Comparison of ENCODE assay signal across 8 cellular contexts in genomic region chr6:33410050-33410710, GRCh38. TPM values are rescaled to one million over a fixed set of nuclear protein-coding genes. Genes with fewer than 3 reads are reported as not detected.
A peak's percentile ranks its signal among the peaks of the same experiment; 100 is the strongest.
DNase-seq lines count a peak whose midpoint lies in the region; ATAC-seq and TF ChIP-seq lines count a peak whose summit lies in the region.

No MANE protein-coding gene starts in this region.

- no peaks in the 10 kb centered on the region for H3K9me2 ChIP-seq in DOHH2 (replicated peaks; ENCODE audit: control insufficient read depth, low read length)
- H3K9me2 ChIP-seq in GM23248 (ENCODE audit: insufficient read depth): no peaks in the 10 kb centered on the region
- no peaks in the 10 kb centered on the region for H3K9me2 ChIP-seq in Karpas-422 (replicated peaks; ENCODE audit: insufficient read depth, low read length)

- peaks cover 0 to 20% of the 10 kb centered on the region in 2 donors for H3K36me3 Mint-ChIP-seq in naive B cell

- intact Hi-C loops in esophagus squamous epithelium (cut with DNase I): loop anchor here (10.0 kb wide), 1 partner anchor 165 kb away; no protein-coding TSS in a partner anchor

- H3K27me3 Mint-ChIP-seq in naive B cell: no peaks in the 10 kb centered on the region

- peak; percentile 76 to 77 for ATAC-seq in naive B cell (ENCODE audit: low read depth in 2 of 2)

- H3K9me3 ChIP-seq in DOHH2 (ENCODE audit: control insufficient read depth, insufficient read depth, low read length) (no peaks in the 10 kb centered on the region), GM23248 (ENCODE audit: low read depth) (no peaks in the 10 kb centered on the region), Karpas-422 (ENCODE audit: low read length) (no peaks in the 10 kb centered on the region), Peyer's patch (no peaks in the 10 kb centered on the region), esophagus squamous epithelium (no peaks in the 10 kb centered on the region)

- TF ChIP-seq CTCF in DOHH2 (IDR thresholded peaks at IDR 0.05; ENCODE audit: low read depth, low read length, poor library complexity, severe bottlenecking) (no peak), Peyer's patch (IDR thresholded peaks at IDR 0.05) (no peak), esophagus squamous epithelium (IDR thresholded peaks at IDR 0.05) (peak in 1 of 6 experiments; percentile 11)

- no peaks in the 10 kb centered on the region for H3K27me3 ChIP-seq in DOHH2 (ENCODE audit: control insufficient read depth, low read length)
- no peaks in the 10 kb centered on the region for H3K27me3 ChIP-seq in GM23248 (replicated peaks; ENCODE audit: insufficient read depth)
- no peaks in the 10 kb centered on the region for H3K27me3 ChIP-seq in Karpas-422 (ENCODE audit: low read length)
- H3K27me3 ChIP-seq in Peyer's patch: no peaks in the 10 kb centered on the region
- H3K27me3 ChIP-seq in esophagus squamous epithelium: no peaks in the 10 kb centered on the region

- H3F3A ChIP-seq in DOHH2 (ENCODE audit: control insufficient read depth, insufficient read depth) (peaks cover 47% of the 10 kb centered on the region), GM23248 (ENCODE audit: insufficient read depth) (peaks cover 36% of the 10 kb centered on the region)

- peak overlapping the region; percentile 94 for H3K9ac ChIP-seq in GM23248
- H3K9ac ChIP-seq in Karpas-422 (ENCODE audit: low read length): peak overlapping the region; percentile 82

- H3K4me3 ChIP-seq in DOHH2 (ENCODE audit: low read length): peak overlapping the region; percentile 79
- peak overlapping the region; percentile 94 for H3K4me3 ChIP-seq in GM23248
- peak overlapping the region; percentile 83 for H3K4me3 ChIP-seq in Karpas-422 (ENCODE audit: low read length)
- peak overlapping the region; percentile 91 to 99 (median 94) for H3K4me3 ChIP-seq in Peyer's patch
- peak overlapping the region; percentile 66 to 96 (median 82) for H3K4me3 ChIP-seq in esophagus squamous epithelium

- H4K20me1 ChIP-seq in DOHH2 (ENCODE audit: control insufficient read depth, insufficient read depth, low read depth, low read length): no peaks in the 10 kb centered on the region
- no peaks in the 10 kb centered on the region for H4K20me1 ChIP-seq in GM23248 (ENCODE audit: insufficient read depth)
- H4K20me1 ChIP-seq in Karpas-422 (ENCODE audit: insufficient read depth, low read depth, low read length): no peaks in the 10 kb centered on the region

- H3K9me3 Mint-ChIP-seq in naive B cell: no peaks in the 10 kb centered on the region

- H3K79me2 ChIP-seq in DOHH2 (ENCODE audit: control insufficient read depth, low read length) (peaks cover 8% of the 10 kb centered on the region), GM23248 (ENCODE audit: insufficient read depth) (peaks cover 42% of the 10 kb centered on the region), Karpas-422 (ENCODE audit: low read length) (peaks cover 11% of the 10 kb centered on the region)

- DNase-seq in GM23248: peak; percentile 99
- DNase-seq in Karpas-422: peak; percentile 99
- peak; percentile 98 to 99 (median 98) for DNase-seq in Peyer's patch
- DNase-seq in activated T-helper 1 cell treated with Interleukin-2 at 50 U/mL for 16 hours (ENCODE audit: low read depth): peak; percentile 98
- peak; percentile 99 for DNase-seq in esophagus squamous epithelium (lab: John Stamatoyannopoulos, UW)
- peak; percentile 97 for DNase-seq in naive B cell
- DNase-seq in stimulated activated CD8-positive, alpha-beta memory T cell treated with anti-CD3 and anti-CD28 coated beads, Interleukin-7, amount 100 ng/mL, for 48 hours (ENCODE audit: extremely low read depth in 1 of 2, low read depth in 1 of 2): peak; percentile 93 to 96

- in situ Hi-C loops in GM23248 (cut with MboI): no loop called here

- H3K4me2 ChIP-seq in DOHH2 (ENCODE audit: low read length): peak overlapping the region; percentile 92
- H3K4me2 ChIP-seq in GM23248 (ENCODE audit: unreplicated experiment): peak overlapping the region; percentile 68
- H3K4me2 ChIP-seq in Karpas-422 (ENCODE audit: low read depth, low read length, poor library complexity, severe bottlenecking): peak overlapping the region; percentile 71

- 1% methylated on average over 56 to 58 of the region's 65 CpGs for WGBS in GM23248 (ENCODE audit: low coverage in 1 of 2, low lambda C conversion rate in 2 of 2, missing lambda C conversion rate in 2 of 2), 2 experiments
- WGBS in esophagus squamous epithelium, 2 donors: 0% methylated on average over 2 to 5 of the region's 65 CpGs

- H3K4me1 Mint-ChIP-seq in naive B cell: peaks cover 44 to 51% (median 47%) of the 10 kb centered on the region in 3 donors

- H3K4me1 ChIP-seq in DOHH2 (ENCODE audit: control insufficient read depth, low read length): peaks cover 35% of the 10 kb centered on the region
- H3K4me1 ChIP-seq in GM23248 (ENCODE audit: insufficient read depth): 0 out of 2 replicates have a peak, but pooled peaks cover 8% of the 10 kb centered on the region
- H3K4me1 ChIP-seq in Karpas-422 (ENCODE audit: low read length): peaks cover 36% of the 10 kb centered on the region
- peaks cover 0 to 12% (median 6%) of the 10 kb centered on the region in 4 donors for H3K4me1 ChIP-seq in Peyer's patch
- peaks cover 12 to 44% (median 14%) of the 10 kb centered on the region in 3 donors for H3K4me1 ChIP-seq in esophagus squamous epithelium

- H3K36me3 ChIP-seq in DOHH2 (ENCODE audit: control insufficient read depth, low read length) (peaks cover 61% of the 10 kb centered on the region), GM23248 (ENCODE audit: low read depth) (no peaks in the 10 kb centered on the region), Karpas-422 (ENCODE audit: insufficient read depth, low read length) (peaks cover 20% of the 10 kb centered on the region; the same call in 1 of the 2 replicates), Peyer's patch (peaks cover 0 to 28% (median 0%) of the 10 kb centered on the region in 3 donors), esophagus squamous epithelium (peaks cover 9 to 42% (median 26%) of the 10 kb centered on the region in 3 donors)

- H3K27ac ChIP-seq in DOHH2 (ENCODE audit: low read depth, low read length) (peak overlapping the region; percentile 86), GM23248 (peak overlapping the region; percentile 76), Karpas-422 (ENCODE audit: low read length) (peak overlapping the region; percentile 74), Peyer's patch (peak overlapping the region; percentile 98 to 100 (median 98)), esophagus squamous epithelium (peak overlapping the region; percentile 95 to 98 (median 98))

- H2AFZ ChIP-seq in GM23248 (peak overlapping the region; percentile 88), Karpas-422 (ENCODE audit: low read length) (peak overlapping the region; percentile 82; the same call in 1 of the 2 replicates)

- peak; percentile 30 to 76 for TF ChIP-seq POLR2A in Peyer's patch (IDR thresholded peaks at IDR 0.05)
- peak in 3 of 4 donors; percentile 66 to 88 (median 82) for TF ChIP-seq POLR2A in esophagus squamous epithelium (IDR thresholded peaks at IDR 0.05)

- H3K27ac Mint-ChIP-seq in naive B cell: peak overlapping the region; percentile 98 to 99 (median 99)

- peak overlapping the region; percentile 80 to 96 (median 90) for H3K4me3 Mint-ChIP-seq in naive B cell

RNA-seq across cellular contexts. Expression of gene PHF1, which starts 0.6 kb away (rescaled TPM):
- total RNA-seq in GM23248 (2014; rRNA removed; shearing (Covaris generic)): 39.8 and 44.9 TPM in 2 replicates
- polyA plus RNA-seq in GM23248 (2016; fragmentation: Nextera tagmentation; extraction: Ambion mirVana): 24.5 TPM in 2 replicates
- total RNA-seq in Karpas-422 (2014; rRNA removed; shearing (Covaris generic); ENCODE audit: low replicate concordance): 32.6 and 66.6 TPM in 2 replicates
- 10 to 100 TPM; 46.8 to 86.1 (median 77.3) TPM for total RNA-seq in Peyer's patch
- 10 to 100 TPM in 3 of 4 donors, 1 to 10 TPM in 1; 8.1 to 48.6 (median 17.3) TPM for total RNA-seq in esophagus squamous epithelium
- 10 to 100 TPM; 48.9 to 82.3 (median 55.5) TPM for polyA plus RNA-seq in naive B cell (ENCODE audit: low read depth in 6 of 6)

RNA-seq across cellular contexts. Expression of gene CUTA, which starts 7.7 kb away (rescaled TPM):
- 197 and 204 TPM in 2 replicates for total RNA-seq in GM23248 (2014; rRNA removed; shearing (Covaris generic))
- 397 and 404 TPM in 2 replicates for polyA plus RNA-seq in GM23248 (2016; fragmentation: Nextera tagmentation; extraction: Ambion mirVana)
- 223 and 260 TPM in 2 replicates for total RNA-seq in Karpas-422 (2014; rRNA removed; shearing (Covaris generic); ENCODE audit: low replicate concordance)
- 100 to 1,000 TPM in 2 of 4 donors, 10 to 100 TPM in 2; 43.7 to 134 (median 96.2) TPM for total RNA-seq in Peyer's patch
- 10 to 100 TPM; 46.0 to 93.1 (median 69.4) TPM for total RNA-seq in esophagus squamous epithelium
- polyA plus RNA-seq in naive B cell (ENCODE audit: low read depth in 6 of 6): 100 to 1,000 TPM; 237 to 281 (median 263) TPM

RNA-seq across cellular contexts. Expression of gene SYNGAP1, which starts 9.7 kb away (rescaled TPM):
- 2.8 and 3.7 TPM in 2 replicates for total RNA-seq in GM23248 (2014; rRNA removed; shearing (Covaris generic))
- polyA plus RNA-seq in GM23248 (2016; fragmentation: Nextera tagmentation; extraction: Ambion mirVana) (0.42 and 0.65 TPM in 2 replicates), naive B cell (ENCODE audit: low read depth in 6 of 6) (1 to 10 TPM in 1 of 6 donors, under 1 TPM in 4, not detected in 1; 0.25 to 1.9 (median 0.48) TPM)
- total RNA-seq in Karpas-422 (2014; rRNA removed; shearing (Covaris generic); ENCODE audit: low replicate concordance): 16.3 and 16.7 TPM in 2 replicates
- total RNA-seq in Peyer's patch (10 to 100 TPM in 3 of 4 donors, 1 to 10 TPM in 1; 5.4 to 42.1 (median 15.0) TPM), esophagus squamous epithelium (1 to 10 TPM; 3.3 to 8.6 (median 4.1) TPM)

RNA-seq across cellular contexts. Expression of gene KIFC1, which starts 18.6 kb away (rescaled TPM):
- total RNA-seq in GM23248 (2014; rRNA removed; shearing (Covaris generic)): 14.4 and 14.5 TPM in 2 replicates
- polyA plus RNA-seq in GM23248 (2016; fragmentation: Nextera tagmentation; extraction: Ambion mirVana) (3.9 and 4.0 TPM in 2 replicates), naive B cell (ENCODE audit: low read depth in 6 of 6) (under 1 TPM in 3 of 6 donors, not detected in 3; 0.36 to 0.45 (median 0.36) TPM)
- 37.8 and 42.8 TPM in 2 replicates for total RNA-seq in Karpas-422 (2014; rRNA removed; shearing (Covaris generic); ENCODE audit: low replicate concordance)
- total RNA-seq in Peyer's patch (10 to 100 TPM; 10.9 to 28.1 (median 18.3) TPM), esophagus squamous epithelium (10 to 100 TPM in 2 of 4 donors, 1 to 10 TPM in 2; 9.6 to 38.9 (median 11.2) TPM)

RNA-seq across cellular contexts. Expression of gene ZBTB9, which starts 44.2 kb away (rescaled TPM):
- 2.0 and 3.5 TPM in 2 replicates for total RNA-seq in GM23248 (2014; rRNA removed; shearing (Covaris generic))
- polyA plus RNA-seq in GM23248 (2016; fragmentation: Nextera tagmentation; extraction: Ambion mirVana) (7.0 and 7.3 TPM in 2 replicates), naive B cell (ENCODE audit: low read depth in 6 of 6) (1 to 10 TPM; 4.8 to 9.7 (median 7.0) TPM)
- 5.1 and 6.8 TPM in 2 replicates for total RNA-seq in Karpas-422 (2014; rRNA removed; shearing (Covaris generic); ENCODE audit: low replicate concordance)
- total RNA-seq in Peyer's patch (1 to 10 TPM in 2 of 4 donors, under 1 TPM in 1, not detected in 1; 0.70 to 5.0 (median 2.6) TPM), esophagus squamous epithelium (1 to 10 TPM; 2.8 to 4.8 (median 3.3) TPM)

Comparison
In these comparisons a context has a peak if more than half of its experiments do, and no peak if none do; other contexts are left out.
1. Peak in every context shown above with its lines: DNase-seq, ATAC-seq, H3K4me3 ChIP-seq and H3K27ac ChIP-seq.